ENCODE assay signal across 8 cellular contexts in the genomic region with DNA sequence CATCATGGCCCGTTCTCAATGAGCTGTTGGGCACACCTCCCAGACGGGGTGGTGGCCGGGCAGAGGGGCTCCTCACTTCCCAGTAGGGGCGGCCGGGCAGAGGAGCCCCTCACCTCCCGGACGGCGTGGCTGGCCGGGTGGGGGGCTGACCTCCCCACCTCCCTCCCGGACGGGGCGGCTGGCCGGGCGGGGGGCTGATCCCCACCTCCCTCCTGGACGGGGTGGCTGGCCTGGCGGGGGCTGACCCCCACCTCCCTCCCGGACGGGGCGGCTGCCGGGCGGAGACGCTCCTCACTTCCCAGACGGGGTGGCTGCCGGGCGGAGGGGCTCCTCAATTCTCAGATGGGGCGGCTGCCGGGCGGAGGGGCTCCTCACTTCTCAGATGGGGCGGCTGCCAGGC. TPM values are rescaled to one million over a fixed set of nuclear protein-coding genes. Genes with fewer than 3 reads are reported as not detected.
"Had no signal": no experiment of that assay in that cellular context is flagged by ENCODE, and none has a peak within 500 bp of the region (broad histone marks: within the 10 kb centered on the region; RNA-seq: fewer than 3 reads in every experiment).

No MANE protein-coding gene starts in this region.

RNA-seq across cellular contexts. Expression of gene RBPMS2, which starts 23.5 kb away (rescaled TPM):
- total RNA-seq: activated naive CD4-positive, alpha-beta T cell treated with anti-CD3 and anti-CD28 coated beads for 36 hours; activated naive CD4-positive, alpha-beta T cell treated with anti-CD3 and anti-CD28 coated beads, Interleukin-2, amount 50 U/mL, for 72 hours; activated naive CD8-positive, alpha-beta T cell treated with anti-CD3 and anti-CD28 coated beads for 36 hours; activated naive CD8-positive, alpha-beta T cell treated with anti-CD3 and anti-CD28 coated beads, Interleukin-2, amount 10 ng/mL, durations not matched to agents 7 days and 5 days; activated T-helper 17 cell treated with anti-CD3 and anti-CD28 coated beads, Interleukin-2, amount 50 U/mL, for 72 hours; ascending aorta; bronchial epithelial cell had no signal

RNA-seq across cellular contexts. Expression of gene PIF1, which starts 26.5 kb away (rescaled TPM):
- total RNA-seq: ascending aorta, body of pancreas had no signal
